In genomic region chr5:50866415-50866814, GRCh38 we compare ENCODE assay signal across 8 cellular contexts.
"Had no signal": no experiment of that assay in that cellular context is flagged by ENCODE, and none has a peak within 500 bp of the region (broad histone marks: within the 10 kb centered on the region; RNA-seq: fewer than 3 reads in every experiment).

No MANE protein-coding gene starts in this region.

- H3K4me3 ChIP-seq: GM12878 had no signal

- DNase-seq: GDM1, GF-D8 had no signal

- FAIRE-seq: G401.6, GM12878, GM12891, GM12892, GM18507, GM19239 had no signal

- ATAC-seq: GM12878 had no signal
